8 cellular contexts compared by ENCODE assay signal in genomic region chrX:101415180-101416130, GRCh38. TPM values are rescaled to one million over a fixed set of nuclear protein-coding genes. Genes with fewer than 3 reads are reported as not detected.
A peak's percentile ranks its signal among the peaks of the same experiment; 100 is the strongest.
DNase-seq lines count a peak whose midpoint lies in the region; ATAC-seq and TF ChIP-seq lines count a peak whose summit lies in the region.

No MANE protein-coding gene starts in this region.

- WGBS in heart left ventricle, 4 donors, result 34 to 50% (median 38%) methylated on average over 12 of the region's 12 CpGs
- WGBS in psoas muscle, 3 donors, result 19 to 43% (median 31%) methylated on average over 12 of the region's 12 CpGs

- peak overlapping the region; percentile 51 for H3K4me3 Mint-ChIP-seq in activated naive CD8-positive, alpha-beta T cell

- DNase-seq in DMS53 (lab: John Stamatoyannopoulos, UW), result peak; percentile 76
- peak; percentile 37 for DNase-seq in NCI-H748 treated with DMSO at 0.1 percent for 48 hours (lab: John Stamatoyannopoulos, UW)
- peak in 2 of 5 donors; percentile 16 to 19 for DNase-seq in heart left ventricle
- no peak for DNase-seq in psoas muscle

- H3K27ac Mint-ChIP-seq in activated naive CD8-positive, alpha-beta T cell, result peak overlapping the region; percentile 86

- TF ChIP-seq CTCF in heart left ventricle (IDR thresholded peaks at IDR 0.05) (peak; percentile 49 to 85 (median 69)), psoas muscle (IDR thresholded peaks at IDR 0.05) (peak; percentile 79)

- peaks cover 53% of the 10 kb centered on the region for H3K4me1 Mint-ChIP-seq in activated naive CD8-positive, alpha-beta T cell (ENCODE audit: low read depth)

- peaks cover 8% of the 10 kb centered on the region for H3K36me3 Mint-ChIP-seq in activated naive CD8-positive, alpha-beta T cell

- H3K36me3 ChIP-seq in heart left ventricle, result peaks cover 0 to 27% (median 23%) of the 10 kb centered on the region in 9 donors
- H3K36me3 ChIP-seq in psoas muscle (ENCODE audit: insufficient read depth in 1 of 2, low read depth in 1 of 2), result peaks cover 0 to 13% of the 10 kb centered on the region in 2 donors

- intact Hi-C loops in heart left ventricle (cut with DNase I) (loop anchor here (2.0 to 10.0 kb wide), 7 partner anchors 137 to 387 kb away; partner anchors contain the start of gene ARMCX1 (in 6 of the 10)), psoas muscle (cut with DNase I) (loop anchor here (5.0 to 10.0 kb wide), 5 partner anchors 137 to 509 kb away; partner anchors contain the start of gene ARMCX1 (in 1 of the 2))

- no peak for TF ChIP-seq POLR2A in heart left ventricle (IDR thresholded peaks at IDR 0.05)

- H3K9me3 ChIP-seq in heart left ventricle (no peaks in the 10 kb centered on the region), psoas muscle (no peaks in the 10 kb centered on the region)

- H3K27me3 ChIP-seq in heart left ventricle (peaks cover 0 to 29% (median 0%) of the 10 kb centered on the region in 9 donors), psoas muscle (ENCODE audit: insufficient read depth in 3 of 3, low read length in 2 of 3) (peaks cover 0 to 16% (median 0%) of the 10 kb centered on the region in 3 donors)

- ATAC-seq in GM19351 (IDR thresholded peaks at IDR 0.05; ENCODE audit: unreplicated experiment), result peak; percentile 57
- ATAC-seq in HG03439 (IDR thresholded peaks at IDR 0.05; ENCODE audit: unreplicated experiment), result peak; percentile 72
- ATAC-seq in heart left ventricle, result peak in 3 of 4 donors; percentile 29 to 34 (median 34)
- ATAC-seq in psoas muscle, result peak; percentile 33 to 70 (median 58)
- ATAC-seq in HG03045 (IDR thresholded peaks at IDR 0.05; ENCODE audit: unreplicated experiment), result no peak

- H3K27me3 Mint-ChIP-seq in activated naive CD8-positive, alpha-beta T cell, result no peaks in the 10 kb centered on the region

- H3K4me3 ChIP-seq in heart left ventricle (no peak overlapping the region), psoas muscle (no peak overlapping the region)

- peaks cover 0 to 43% (median 12%) of the 10 kb centered on the region in 12 donors for H3K4me1 ChIP-seq in heart left ventricle
- peaks cover 12% of the 10 kb centered on the region for H3K4me1 ChIP-seq in psoas muscle

- H3K27ac ChIP-seq in heart left ventricle (peak overlapping the region in 10 of 12 donors; percentile 17 to 77 (median 60)), psoas muscle (peak overlapping the region; percentile 72)

- H3K9me3 Mint-ChIP-seq in activated naive CD8-positive, alpha-beta T cell (ENCODE audit: low read depth), result no peaks in the 10 kb centered on the region

RNA-seq across cellular contexts. Expression of gene HNRNPH2, which starts 7.4 kb away (rescaled TPM):
- total RNA-seq in heart left ventricle (10 to 100 TPM; 36.5 to 71.8 (median 56.8) TPM), psoas muscle (100 to 1,000 TPM in 1 of 4 donors, 10 to 100 TPM in 3; 43.7 to 101 (median 67.4) TPM)
- polyA plus RNA-seq in heart left ventricle (10 to 100 TPM; 37.0 to 71.9 TPM), psoas muscle (10 to 100 TPM; 49.1 to 83.3 (median 52.1) TPM)

RNA-seq across cellular contexts. Expression of gene GLA, which starts 7.7 kb away (rescaled TPM):
- total RNA-seq in heart left ventricle (10 to 100 TPM in 7 of 9 donors, 1 to 10 TPM in 2; 5.2 to 27.5 (median 11.1) TPM), psoas muscle (10 to 100 TPM in 3 of 4 donors, 1 to 10 TPM in 1; 5.4 to 15.7 (median 11.3) TPM)
- polyA plus RNA-seq in heart left ventricle (10 to 100 TPM; 16.4 to 19.9 TPM), psoas muscle (10 to 100 TPM; 14.4 to 48.5 (median 24.7) TPM)

RNA-seq across cellular contexts. Expression of gene RPL36A, which starts 24.6 kb away (rescaled TPM):
- total RNA-seq in heart left ventricle, result 100 to 1,000 TPM in 2 of 9 donors, 10 to 100 TPM in 7; 47.8 to 757 (median 69.7) TPM
- polyA plus RNA-seq in heart left ventricle, result 1,000 to 10,000 TPM; 1,215 to 2,246 TPM
- total RNA-seq in psoas muscle, result 100 to 1,000 TPM; 102 to 181 (median 132) TPM
- polyA plus RNA-seq in psoas muscle, result 1,000 to 10,000 TPM in 2 of 3 donors, 100 to 1,000 TPM in 1; 848 to 1,450 (median 1,427) TPM

RNA-seq across cellular contexts. Expression of gene BTK, which starts 29.5 kb away (rescaled TPM):
- 10 to 100 TPM in 1 of 9 donors, 1 to 10 TPM in 4, under 1 TPM in 4; 0.25 to 18.8 (median 1.6) TPM for total RNA-seq in heart left ventricle
- polyA plus RNA-seq in heart left ventricle, result 1 to 10 TPM; 1.4 to 1.5 TPM
- total RNA-seq in psoas muscle, result 1 to 10 TPM in 3 of 4 donors, under 1 TPM in 1; 0.81 to 2.0 (median 1.3) TPM
- polyA plus RNA-seq in psoas muscle, result under 1 TPM; 0.27 to 0.47 (median 0.37) TPM

Comparison
In these comparisons a context has a peak if more than half of its experiments do, and no peak if none do; other contexts are left out.
1. DNase-seq: peak in DMS53 (single experiment) and NCI-H748 treated with DMSO at 0.1 percent for 48 hours (single experiment); none in psoas muscle (0 of 2).